ENCODE assay signal across 21 cellular contexts in the genomic region with DNA sequence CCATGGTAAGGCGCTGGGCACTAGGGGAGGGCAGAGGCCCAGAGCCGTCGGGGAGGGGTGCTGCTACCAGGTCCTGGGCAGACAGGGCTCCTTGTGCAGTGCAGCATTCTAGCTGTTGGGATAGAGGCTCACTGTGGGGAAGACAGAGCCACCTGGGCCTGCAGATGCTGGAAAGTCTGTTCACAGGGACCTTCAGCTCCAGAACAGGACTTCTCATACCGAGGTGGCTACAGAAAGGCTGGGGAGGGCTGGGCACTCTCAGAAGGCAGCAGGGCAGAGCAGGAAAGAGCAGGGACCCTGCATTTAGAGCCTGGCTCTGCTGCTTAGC. TPM values are rescaled to one million over a fixed set of nuclear protein-coding genes. Genes with fewer than 3 reads are reported as not detected.
DNase-seq lines count a peak whose midpoint lies in the region; ATAC-seq and TF ChIP-seq lines count a peak whose summit lies in the region.
"Had no signal": no experiment of that assay in that cellular context is flagged by ENCODE, and none has a peak within 500 bp of the region (broad histone marks: within the 10 kb centered on the region; RNA-seq: fewer than 3 reads in every experiment).

No MANE protein-coding gene starts in this region.

- H4K20me1 ChIP-seq in mammary epithelial cell (ENCODE audit: insufficient read depth, low read length): no peaks in the 10 kb centered on the region

- no peak overlapping the region for H2AFZ ChIP-seq in mammary epithelial cell (ENCODE audit: low read depth, low read length)

- H3K27ac Mint-ChIP-seq in MCF 10A (ENCODE audit: low read depth, unreplicated experiment) (peak overlapping the region; percentile 75), T-helper 17 cell (peak overlapping the region; percentile 99)
- H3K27ac Mint-ChIP-seq in dendritic cell treated with granulocyte-macrophage colony-stimulating factor and Interleukin-4, amounts not matched to agents 40 ng/mL and 50 ng/mL, for 4 days: peak overlapping the region; percentile 67
- H3K27ac Mint-ChIP-seq: HFFc6 had no signal

- POLR2A ChIA-PET in MCF 10A (lab: Yijun Ruan, JAX): interaction anchor here (1.2 to 1.5 kb wide), 2 partner anchors 51 to 163 kb away, joined by 3 to 6 read pairs; partner anchors contain the start of genes KLC4, MRPL2 and SRF

- H3K4me1 ChIP-seq in mammary epithelial cell (ENCODE audit: insufficient read depth, low read length): peaks cover 13% of the 10 kb centered on the region
- H3K4me1 ChIP-seq: colonic mucosa had no signal

- no peak overlapping the region for H3K4me3 ChIP-seq in mammary epithelial cell (replicated peaks in 1 of 3; ENCODE audit: insufficient read depth in 1 of 3, low read depth in 2 of 3, low read length in 3 of 3)
- H3K4me3 ChIP-seq: colonic mucosa, heart right ventricle, right atrium auricular region, tibial artery had no signal

- no peak overlapping the region for H3K27ac ChIP-seq in mammary epithelial cell (ENCODE audit: insufficient read depth, low read depth, low read length)
- H3K27ac ChIP-seq: colonic mucosa, heart right ventricle, right atrium auricular region, tibial artery, VCaP had no signal

- BruUV-seq in MCF 10A (replicated peaks; lab: Mats Ljungman, UMichigan) (no TSS peak), mammary epithelial cell (replicated peaks; lab: Mats Ljungman, UMichigan) (no TSS peak)

- no peaks in the 10 kb centered on the region for H3K27me3 ChIP-seq in mammary epithelial cell (ENCODE audit: insufficient read depth, low read length)
- H3K27me3 ChIP-seq: colonic mucosa, heart right ventricle, right atrium auricular region, tibial artery had no signal

- H3K27me3 Mint-ChIP-seq in MCF 10A (ENCODE audit: insufficient read depth, unreplicated experiment) (no peaks in the 10 kb centered on the region), T-helper 17 cell (no peaks in the 10 kb centered on the region)
- H3K27me3 Mint-ChIP-seq in dendritic cell treated with granulocyte-macrophage colony-stimulating factor and Interleukin-4, amounts not matched to agents 40 ng/mL and 50 ng/mL, for 4 days: no peaks in the 10 kb centered on the region

- no peak overlapping the region for H3K4me2 ChIP-seq in mammary epithelial cell (ENCODE audit: insufficient read depth, low read depth, low read length)

- no peak for ATAC-seq in T-helper 17 cell

- H3K4me3 Mint-ChIP-seq in MCF 10A (ENCODE audit: unreplicated experiment): no peak overlapping the region
- peak overlapping the region; percentile 45 for H3K4me3 Mint-ChIP-seq in T-helper 17 cell
- peak overlapping the region; percentile 18 for H3K4me3 Mint-ChIP-seq in dendritic cell treated with granulocyte-macrophage colony-stimulating factor and Interleukin-4, amounts not matched to agents 40 ng/mL and 50 ng/mL, for 4 days
- H3K4me3 Mint-ChIP-seq: HFFc6, immature natural killer cell had no signal

- peaks cover 9% of the 10 kb centered on the region for H3K36me3 ChIP-seq in mammary epithelial cell (ENCODE audit: insufficient read depth, low read length)
- H3K36me3 ChIP-seq: colonic mucosa, right atrium auricular region had no signal

- H3K36me3 Mint-ChIP-seq in MCF 10A (ENCODE audit: insufficient read depth, unreplicated experiment) (peaks cover 45% of the 10 kb centered on the region), T-helper 17 cell (ENCODE audit: low read depth) (peaks cover 8% of the 10 kb centered on the region)
- H3K36me3 Mint-ChIP-seq in dendritic cell treated with granulocyte-macrophage colony-stimulating factor and Interleukin-4, amounts not matched to agents 40 ng/mL and 50 ng/mL, for 4 days (ENCODE audit: low read depth): peaks cover 91% of the 10 kb centered on the region

- no peak overlapping the region for H3K9ac ChIP-seq in mammary epithelial cell (ENCODE audit: insufficient read depth, low read length)

- no peak for TF ChIP-seq CTCF in MCF 10A (IDR thresholded peaks at IDR 0.05; ENCODE audit: unreplicated experiment)
- no peak for TF ChIP-seq CTCF in mammary epithelial cell (conservative IDR thresholded peaks at IDR 0.05 in 1 of 2, IDR thresholded peaks at IDR 0.05 in 1 of 2; ENCODE audit: extremely low read depth in 1 of 2, insufficient read depth in 1 of 2, low read depth in 1 of 2, low read length in 2 of 2)

- 12% methylated on average over 3 of the region's 4 CpGs for WGBS in mammary epithelial cell (ENCODE audit: low coverage, missing lambda C conversion rate)

- no peaks in the 10 kb centered on the region for H3K79me2 ChIP-seq in mammary epithelial cell (ENCODE audit: insufficient read depth, low read length)

- H3K4me1 Mint-ChIP-seq in MCF 10A (ENCODE audit: insufficient read depth, unreplicated experiment) (peaks cover 18% of the 10 kb centered on the region), T-helper 17 cell (peaks cover 30% of the 10 kb centered on the region)
- H3K4me1 Mint-ChIP-seq in dendritic cell treated with granulocyte-macrophage colony-stimulating factor and Interleukin-4, amounts not matched to agents 40 ng/mL and 50 ng/mL, for 4 days (ENCODE audit: low read depth): peaks cover 41% of the 10 kb centered on the region

- no peak for DNase-seq in MCF 10A (ENCODE audit: unreplicated experiment)
- no peak for DNase-seq in mammary epithelial cell
- no peak for DNase-seq in T-helper 17 cell
- DNase-seq in NCI-H1092 treated with DMSO at 0.1 percent for 48 hours (lab: John Stamatoyannopoulos, UW): no peak
- DNase-seq in putamen (ENCODE audit: low spot score): no peak
- no peak for DNase-seq in kidney glomerular epithelial cell (lab: John Stamatoyannopoulos, UW)
- DNase-seq: colonic mucosa; heart right ventricle; immature natural killer cell; Karpas-422; NCI-H1092; NCI-H446; NK-92 treated with Interleukin-12 subunit alpha and Interleukin-12 subunit beta, amount 100 ng/mL, for 24 hours; occipital lobe; RPMI8226; stimulated activated naive CD4-positive, alpha-beta T cell had no signal

- in situ Hi-C loops in mammary epithelial cell (cut with MboI; ENCODE audit: low sequenced_read_pairs in 2 of 2): no loop called here

- CTCF ChIA-PET in MCF 10A (lab: Yijun Ruan, JAX): interaction anchor here (0.6 kb wide), 1 partner anchor 11 kb away, joined by 3 read pairs; no protein-coding TSS in a partner anchor
- CTCF ChIA-PET in mammary epithelial cell (lab: Charles Lee; ENCODE audit: low non-redundant PET): no interaction called here

- dilution Hi-C loops in mammary epithelial cell (cut with HindIII; ENCODE audit: low sequenced_read_pairs): no loop called here

- H3K9me3 Mint-ChIP-seq in MCF 10A (ENCODE audit: unreplicated experiment): no peaks in the 10 kb centered on the region
- no peaks in the 10 kb centered on the region for H3K9me3 Mint-ChIP-seq in dendritic cell treated with granulocyte-macrophage colony-stimulating factor and Interleukin-4, amounts not matched to agents 40 ng/mL and 50 ng/mL, for 4 days
- H3K9me3 Mint-ChIP-seq: HFFc6, immature natural killer cell had no signal

- H3K9me3 ChIP-seq in mammary epithelial cell (replicated peaks; ENCODE audit: insufficient read depth, low read length) (no peaks in the 10 kb centered on the region), T-helper 17 cell (ENCODE audit: control insufficient read depth, low read length, poor library complexity, severe bottlenecking) (no peaks in the 10 kb centered on the region)
- H3K9me3 ChIP-seq: colonic mucosa, heart right ventricle, right atrium auricular region, tibial artery had no signal

- intact Hi-C loops in MCF 10A (cut with micrococcal nuclease): no loop called here
- intact Hi-C loops in mammary epithelial cell (cut with micrococcal nuclease): no loop called here
- intact Hi-C loops in dendritic cell treated with granulocyte-macrophage colony-stimulating factor and Interleukin-4, amounts not matched to agents 40 ng/mL and 50 ng/mL, for 4 days (cut with micrococcal nuclease): no loop called here

RNA-seq across cellular contexts. Expression of gene DNPH1, which starts 7.5 kb away (rescaled TPM):
- total RNA-seq in MCF 10A (2022) (52.5 and 91.0 TPM in 2 replicates), mammary epithelial cell (10 to 100 TPM; 55.2 to 56.9 TPM), T-helper 17 cell (10 to 100 TPM; 32.3 to 35.0 TPM)
- 112 TPM for polyA plus RNA-seq in mammary epithelial cell
- polyA minus RNA-seq in mammary epithelial cell: 24.8 TPM

RNA-seq across cellular contexts. Expression of gene TTBK1, which starts 21.5 kb away (rescaled TPM):
- not detected in 2 replicates for total RNA-seq in MCF 10A (2022)
- total RNA-seq in mammary epithelial cell: under 1 TPM in 1 of 2 donors, not detected in 1; under 0.01 TPM
- polyA plus RNA-seq in mammary epithelial cell: not detected
- polyA minus RNA-seq in mammary epithelial cell: not detected
- total RNA-seq in T-helper 17 cell: under 1 TPM; 0.05 to 0.16 TPM
- total RNA-seq: HFFc6 had no signal
- polyA plus RNA-seq: immature natural killer cell had no signal

RNA-seq across cellular contexts. Expression of gene CUL9, which starts 39.7 kb away (rescaled TPM):
- 39.6 and 42.8 TPM in 2 replicates for total RNA-seq in MCF 10A (2022)
- total RNA-seq in mammary epithelial cell: 10 to 100 TPM; 25.0 to 48.2 TPM
- 24.9 TPM for polyA plus RNA-seq in mammary epithelial cell
- 34.5 TPM for polyA minus RNA-seq in mammary epithelial cell
- total RNA-seq in T-helper 17 cell: 10 to 100 TPM; 73.9 to 78.0 TPM

RNA-seq across cellular contexts. Expression of gene SRF, which starts 50.7 kb away (rescaled TPM):
- total RNA-seq in MCF 10A (2022) (29.7 and 32.1 TPM in 2 replicates), mammary epithelial cell (10 to 100 TPM; 35.7 to 41.2 TPM), T-helper 17 cell (10 to 100 TPM; 26.3 to 27.9 TPM)
- polyA plus RNA-seq in mammary epithelial cell: 33.0 TPM
- polyA minus RNA-seq in mammary epithelial cell: 41.3 TPM
